ENCODE assay signal across 23 cellular contexts in genomic region chr3:158935846-158936245, GRCh38.
DNase-seq lines count a peak whose midpoint lies in the region; ATAC-seq and TF ChIP-seq lines count a peak whose summit lies in the region.
"Had no signal": no experiment of that assay in that cellular context is flagged by ENCODE, and none has a peak within 500 bp of the region (broad histone marks: within the 10 kb centered on the region; RNA-seq: fewer than 3 reads in every experiment).

No MANE protein-coding gene starts in this region.

- no peak overlapping the region for H3K9ac ChIP-seq in adipocyte (ENCODE audit: low read length)
- H3K9ac ChIP-seq: parathyroid adenoma had no signal

- no peaks in the 10 kb centered on the region for H3K27me3 Mint-ChIP-seq in activated CD8-positive, alpha-beta memory T cell treated with anti-CD3 and anti-CD28 coated beads, Interleukin-2, amount 10 ng/mL, durations not matched to agents 7 days and 5 days

- no peak for TF ChIP-seq POLR2A in uterus (IDR thresholded peaks at IDR 0.05)

- H3K27ac Mint-ChIP-seq in activated CD8-positive, alpha-beta memory T cell treated with anti-CD3 and anti-CD28 coated beads, Interleukin-2, amount 10 ng/mL, durations not matched to agents 7 days and 5 days: no peak overlapping the region
- H3K27ac Mint-ChIP-seq: activated CD8-positive, alpha-beta T cell treated with anti-CD3 and anti-CD28 coated beads for 36 hours had no signal

- no peaks in the 10 kb centered on the region for H3K4me1 Mint-ChIP-seq in activated CD8-positive, alpha-beta memory T cell treated with anti-CD3 and anti-CD28 coated beads, Interleukin-2, amount 10 ng/mL, durations not matched to agents 7 days and 5 days

- ATAC-seq in activated CD8-positive, alpha-beta memory T cell treated with anti-CD3 and anti-CD28 coated beads, Interleukin-2, amount 10 ng/mL, durations not matched to agents 7 days and 5 days: no peak
- ATAC-seq in GM21717 (IDR thresholded peaks at IDR 0.05; ENCODE audit: unreplicated experiment): no peak
- ATAC-seq: activated CD8-positive, alpha-beta T cell treated with anti-CD3 and anti-CD28 coated beads for 36 hours; gastrocnemius medialis; mucosa of descending colon; right lobe of liver had no signal

- H3K27ac ChIP-seq in uterus: no peak overlapping the region
- H3K27ac ChIP-seq: gastrocnemius medialis, parathyroid adenoma, right lobe of liver, testis had no signal

- intact Hi-C loops in uterus (cut with DNase I; ENCODE audit: low total_unique reads): no loop called here

- H3K9me3 ChIP-seq in adipocyte (ENCODE audit: control insufficient read depth, low read length): peaks cover 5% of the 10 kb centered on the region
- H3K9me3 ChIP-seq in uterus: peaks cover 0 to 4% of the 10 kb centered on the region in 2 donors
- H3K9me3 ChIP-seq: mucosa of descending colon, right lobe of liver, testis had no signal

- H3K36me3 ChIP-seq in adipocyte (ENCODE audit: control insufficient read depth, insufficient read depth, low read length, severe bottlenecking) (no peaks in the 10 kb centered on the region), uterus (no peaks in the 10 kb centered on the region)
- H3K36me3 ChIP-seq: gastrocnemius medialis, right lobe of liver had no signal

- H3K4me3 Mint-ChIP-seq in activated CD8-positive, alpha-beta memory T cell treated with anti-CD3 and anti-CD28 coated beads, Interleukin-2, amount 10 ng/mL, durations not matched to agents 7 days and 5 days: no peak overlapping the region
- H3K4me3 Mint-ChIP-seq: activated CD8-positive, alpha-beta T cell treated with anti-CD3 and anti-CD28 coated beads for 36 hours had no signal

- H3K4me3 ChIP-seq in adipocyte (ENCODE audit: low read length) (no peak overlapping the region), uterus (no peak overlapping the region)
- H3K4me3 ChIP-seq: gastrocnemius medialis, K562, mucosa of descending colon, right lobe of liver, testis had no signal

- H3K9me3 Mint-ChIP-seq in activated CD8-positive, alpha-beta memory T cell treated with anti-CD3 and anti-CD28 coated beads, Interleukin-2, amount 10 ng/mL, durations not matched to agents 7 days and 5 days (ENCODE audit: low read depth): no peaks in the 10 kb centered on the region

- H3K4me1 ChIP-seq in adipocyte (ENCODE audit: control insufficient read depth, insufficient read depth, low read length) (no peaks in the 10 kb centered on the region), uterus (no peaks in the 10 kb centered on the region)
- H3K4me1 ChIP-seq: gastrocnemius medialis, parathyroid adenoma, right lobe of liver, testis had no signal

- H3K27me3 ChIP-seq in adipocyte (replicated peaks; ENCODE audit: control insufficient read depth, insufficient read depth, low read length): no peaks in the 10 kb centered on the region
- H3K27me3 ChIP-seq in uterus: no peaks in the 10 kb centered on the region
- H3K27me3 ChIP-seq: gastrocnemius medialis, right lobe of liver, testis had no signal

- CTCF ChIA-PET in activated CD8-positive, alpha-beta memory T cell treated with anti-CD3 and anti-CD28 coated beads, Interleukin-2, amount 10 ng/mL, durations not matched to agents 7 days and 5 days (lab: Charles Lee): no interaction called here

- TF ChIP-seq CTCF in uterus (IDR thresholded peaks at IDR 0.05): no peak

- H3K36me3 Mint-ChIP-seq in activated CD8-positive, alpha-beta memory T cell treated with anti-CD3 and anti-CD28 coated beads, Interleukin-2, amount 10 ng/mL, durations not matched to agents 7 days and 5 days: no peaks in the 10 kb centered on the region

- peak; percentile 36 for DNase-seq in AG20443 (ENCODE audit: low spot score)
- DNase-seq in HS-5 (ENCODE audit: low read depth): peak; percentile 50
- peak; percentile 3 for DNase-seq in adipocyte (ENCODE audit: low read depth)
- DNase-seq in kidney glomerular epithelial cell (lab: John Stamatoyannopoulos, UW): peak; percentile 63
- no peak for DNase-seq in activated CD8-positive, alpha-beta memory T cell treated with anti-CD3 and anti-CD28 coated beads, Interleukin-2, amount 10 ng/mL, durations not matched to agents 7 days and 5 days
- no peak for DNase-seq in KG1 (lab: John Stamatoyannopoulos, UW)
- no peak for DNase-seq in uterus
- DNase-seq: activated CD4-positive, CD25-positive, alpha-beta regulatory T cell treated with anti-CD3 and anti-CD28 coated beads, Interleukin-2, amount 50 U/mL, for 72 hours; activated CD8-positive, alpha-beta T cell treated with anti-CD3 and anti-CD28 coated beads for 36 hours; activated effector memory CD4-positive, alpha-beta T cell treated with anti-CD3 and anti-CD28 coated beads, Interleukin-2, amount 50 U/mL, for 16 hours; erythroblast; gastrocnemius medialis; mucosa of descending colon; MV-4-11; NCI-H748 treated with DMSO at 0.1 percent for 48 hours; right lobe of liver; SIG-M5; stimulated activated naive CD4-positive, alpha-beta T cell treated with Interleukin-2 at 50 U/mL for 16 hours; T-helper 1 cell; testis had no signal

Comparison
In these comparisons a context has a peak if more than half of its experiments do, and no peak if none do; other contexts are left out.
1. DNase-seq: peak in AG20443 (single experiment), HS-5 (single experiment), adipocyte (single experiment) and kidney glomerular epithelial cell (single experiment); none in activated CD8-positive, alpha-beta memory T cell treated with anti-CD3 and anti-CD28 coated beads, Interleukin-2, amount 10 ng/mL, durations not matched to agents 7 days and 5 days (single experiment), KG1 (single experiment) and uterus (0 of 2).